In the genomic region with DNA sequence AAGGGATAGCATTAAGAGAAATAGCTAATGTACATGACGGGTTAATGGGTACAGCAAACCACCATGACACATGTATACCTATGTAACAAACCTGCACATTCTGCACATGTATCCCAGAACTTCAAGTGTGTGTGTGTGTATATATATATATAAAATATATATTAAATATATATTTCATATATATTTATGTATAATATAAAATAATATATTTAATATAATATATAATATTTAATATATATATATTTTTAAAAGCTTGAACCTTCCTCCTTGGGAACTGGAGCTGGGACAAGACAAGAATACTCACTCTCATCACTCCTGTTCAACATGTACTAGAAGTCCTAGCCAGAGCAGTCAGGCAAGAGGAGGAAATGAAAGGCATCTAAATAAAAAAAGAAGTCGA, we compare ENCODE assay signal across 9 cellular contexts.
"Had no signal": no experiment of that assay in that cellular context is flagged by ENCODE, and none has a peak within 500 bp of the region (broad histone marks: within the 10 kb centered on the region; RNA-seq: fewer than 3 reads in every experiment).

No MANE protein-coding gene starts in this region.

- ATAC-seq: GM23338, HCT116 had no signal

- H3K4me3 Mint-ChIP-seq: GM23338, H9, HFFc6 had no signal

- H3K4me1 Mint-ChIP-seq: GM23338, H9 had no signal

- H3K4me3 ChIP-seq: GM23248, GM23338, HAP-1 had no signal

- H3K4me1 ChIP-seq: HAP-1 had no signal

- H3K9me3 Mint-ChIP-seq: H9 had no signal

- H3K27ac Mint-ChIP-seq: GM23338, H9, HFFc6 had no signal

- DNase-seq: GM23248, GOT3, H7, H9, HCEC 1CT, HFFc6 had no signal

- H3K27ac ChIP-seq: GM23248 had no signal

- H3K9me3 ChIP-seq: HAP-1 had no signal

- H3K36me3 ChIP-seq: HAP-1 had no signal
